17 cellular contexts compared by ENCODE assay signal in genomic region chr1:199301472-199301871, GRCh38.
DNase-seq lines count a peak whose midpoint lies in the region; ATAC-seq, FAIRE-seq and TF ChIP-seq lines count a peak whose summit lies in the region.
"Had no signal": no experiment of that assay in that cellular context is flagged by ENCODE, and none has a peak within 500 bp of the region (broad histone marks: within the 10 kb centered on the region; RNA-seq: fewer than 3 reads in every experiment).

No MANE protein-coding gene starts in this region.

- H3K36me3 Mint-ChIP-seq in activated naive CD8-positive, alpha-beta T cell treated with anti-CD3 and anti-CD28 coated beads, Interleukin-2, amount 50 U/mL, for 24 hours (ENCODE audit: low read depth) = no peaks in the 10 kb centered on the region
- H3K36me3 Mint-ChIP-seq in activated naive CD8-positive, alpha-beta T cell treated with anti-CD3 and anti-CD28 coated beads for 36 hours = no peaks in the 10 kb centered on the region

- intact Hi-C loops in HepG2 (cut with micrococcal nuclease; ENCODE audit: unreplicated experiment) = no loop called here

- H3K9me3 Mint-ChIP-seq in activated naive CD8-positive, alpha-beta T cell treated with anti-CD3 and anti-CD28 coated beads, Interleukin-2, amount 50 U/mL, for 24 hours = peaks cover 3% of the 10 kb centered on the region
- no peaks in the 10 kb centered on the region for H3K9me3 Mint-ChIP-seq in activated naive CD8-positive, alpha-beta T cell treated with anti-CD3 and anti-CD28 coated beads for 36 hours
- H3K9me3 Mint-ChIP-seq: CD4-positive, alpha-beta T cell; HFFc6 had no signal

- TF ChIP-seq EP300 in HepG2 (IDR thresholded peaks at IDR 0.05; ENCODE audit: low read depth in 2 of 2, low read length in 2 of 2) (no peak), HepG2 (CRISPR knock-in tag; IDR thresholded peaks at IDR 0.05; ENCODE audit: borderline replicate concordance) (no peak)

- H3K9me3 ChIP-seq in RWPE2 (ENCODE audit: severe bottlenecking) (no peaks in the 10 kb centered on the region), HepG2 (ENCODE audit: low read length) (no peaks in the 10 kb centered on the region)
- H3K9me3 ChIP-seq: BLaER1 treated with 17β-estradiol and CSF1 and Interleukin-3, amounts not matched to agents 10 nM and 100 nM had no signal

- TF ChIP-seq CTCF in RWPE2 (IDR thresholded peaks at IDR 0.05; ENCODE audit: poor library complexity, severe bottlenecking) (no peak), HepG2 (CRISPR knock-in tag; IDR thresholded peaks at IDR 0.05) (no peak), GM10266 (IDR thresholded peaks at IDR 0.05; ENCODE audit: control insufficient read depth, insufficient read depth, low read depth, missing control alignments) (no peak)

- H3K27ac ChIP-seq in RWPE2 (ENCODE audit: poor library complexity, severe bottlenecking) (peak overlapping the region; percentile 40), HepG2 (ENCODE audit: extremely low read length, insufficient read depth, low read length) (no peak overlapping the region)
- H3K27ac ChIP-seq: BLaER1 treated with 17β-estradiol and CSF1 and Interleukin-3, amounts not matched to agents 10 nM and 100 nM; HL-60; KMS-11 had no signal

- no peaks in the 10 kb centered on the region for H3K79me2 ChIP-seq in HepG2 (ENCODE audit: insufficient read depth, low read length)

- H3K4me1 ChIP-seq in RWPE2 (ENCODE audit: insufficient read depth, poor library complexity, severe bottlenecking) = peaks cover 10% of the 10 kb centered on the region
- H3K4me1 ChIP-seq in HepG2 (ENCODE audit: insufficient read depth, low read length) = no peaks in the 10 kb centered on the region
- H3K4me1 ChIP-seq: BLaER1 treated with 17β-estradiol and CSF1 and Interleukin-3, amounts not matched to agents 10 nM and 100 nM had no signal

- H3K27me3 ChIP-seq in RWPE2 (ENCODE audit: insufficient read depth, poor library complexity, severe bottlenecking) (no peaks in the 10 kb centered on the region), HepG2 (ENCODE audit: control insufficient read depth in 1 of 2, insufficient read depth in 2 of 2, low read length in 2 of 2) (no peaks in the 10 kb centered on the region)
- H3K27me3 ChIP-seq: BLaER1 treated with 17β-estradiol and CSF1 and Interleukin-3, amounts not matched to agents 10 nM and 100 nM had no signal

- no peak overlapping the region for H3K4me3 Mint-ChIP-seq in activated naive CD8-positive, alpha-beta T cell treated with anti-CD3 and anti-CD28 coated beads, Interleukin-2, amount 50 U/mL, for 24 hours
- no peak overlapping the region for H3K4me3 Mint-ChIP-seq in activated naive CD8-positive, alpha-beta T cell treated with anti-CD3 and anti-CD28 coated beads for 36 hours
- H3K4me3 Mint-ChIP-seq: CD4-positive, alpha-beta T cell; HFFc6 had no signal

- H3K27ac Mint-ChIP-seq in activated naive CD8-positive, alpha-beta T cell treated with anti-CD3 and anti-CD28 coated beads, Interleukin-2, amount 50 U/mL, for 24 hours = peak overlapping the region; percentile 77
- H3K27ac Mint-ChIP-seq in activated naive CD8-positive, alpha-beta T cell treated with anti-CD3 and anti-CD28 coated beads for 36 hours = no peak overlapping the region
- H3K27ac Mint-ChIP-seq: CD4-positive, alpha-beta T cell; HFFc6 had no signal

- H3K27me3 Mint-ChIP-seq in activated naive CD8-positive, alpha-beta T cell treated with anti-CD3 and anti-CD28 coated beads, Interleukin-2, amount 50 U/mL, for 24 hours = peaks cover 4% of the 10 kb centered on the region
- peaks cover 13% of the 10 kb centered on the region for H3K27me3 Mint-ChIP-seq in activated naive CD8-positive, alpha-beta T cell treated with anti-CD3 and anti-CD28 coated beads for 36 hours
- H3K27me3 Mint-ChIP-seq: CD4-positive, alpha-beta T cell had no signal

- no peak for TF ChIP-seq POLR2A in HepG2 (IDR thresholded peaks at IDR 0.05; ENCODE audit: insufficient read depth in 1 of 2, low read depth in 2 of 2, low read length in 2 of 2)

- H3K36me3 ChIP-seq in RWPE2 (ENCODE audit: low read depth) (no peaks in the 10 kb centered on the region), HepG2 (replicated peaks in 1 of 2; ENCODE audit: control insufficient read depth in 1 of 2, insufficient read depth in 2 of 2, low read length in 2 of 2) (no peaks in the 10 kb centered on the region)
- H3K36me3 ChIP-seq: BLaER1 treated with 17β-estradiol and CSF1 and Interleukin-3, amounts not matched to agents 10 nM and 100 nM had no signal

- no peak overlapping the region for H3K9ac ChIP-seq in HepG2 (ENCODE audit: insufficient read depth, low read depth, low read length)
- H3K9ac ChIP-seq: BLaER1 treated with 17β-estradiol and CSF1 and Interleukin-3, amounts not matched to agents 10 nM and 100 nM; KMS-11 had no signal

- no peaks in the 10 kb centered on the region for H4K20me1 ChIP-seq in HepG2 (ENCODE audit: insufficient read depth, low read length)
- H4K20me1 ChIP-seq: BLaER1 treated with 17β-estradiol and CSF1 and Interleukin-3, amounts not matched to agents 10 nM and 100 nM had no signal

- no peak for ATAC-seq in activated naive CD8-positive, alpha-beta T cell treated with anti-CD3 and anti-CD28 coated beads, Interleukin-2, amount 50 U/mL, for 24 hours
- ATAC-seq in RWPE2 (ENCODE audit: low read depth) = no peak
- ATAC-seq in HepG2 = no peak
- ATAC-seq in GM19324 (IDR thresholded peaks at IDR 0.05; ENCODE audit: low FRiP score, unreplicated experiment) = no peak

- no TSS peak for BruUV-seq in HepG2 (replicated peaks; lab: Mats Ljungman, UMichigan)

- no peak overlapping the region for H3K4me2 ChIP-seq in HepG2 (ENCODE audit: low read depth, low read length)
- H3K4me2 ChIP-seq: BLaER1 treated with 17β-estradiol and CSF1 and Interleukin-3, amounts not matched to agents 10 nM and 100 nM; KMS-11 had no signal

- TF ChIP-seq RAD21 in HepG2 (CRISPR knock-in tag; IDR thresholded peaks at IDR 0.05) = no peak

- no peak overlapping the region for H3K4me3 ChIP-seq in RWPE2 (ENCODE audit: severe bottlenecking)
- H3K4me3 ChIP-seq in HepG2 (replicated peaks in 1 of 3; ENCODE audit: insufficient read depth in 1 of 3, low read depth in 2 of 3, low read length in 3 of 3) = no peak overlapping the region
- H3K4me3 ChIP-seq: BLaER1 treated with 17β-estradiol and CSF1 and Interleukin-3, amounts not matched to agents 10 nM and 100 nM had no signal

- H2AFZ ChIP-seq in HepG2 (ENCODE audit: low read length) = no peak overlapping the region

- POLR2A ChIA-PET in HepG2 (lab: Yijun Ruan, JAX) = no interaction called here

- peaks cover 35% of the 10 kb centered on the region for H3K4me1 Mint-ChIP-seq in activated naive CD8-positive, alpha-beta T cell treated with anti-CD3 and anti-CD28 coated beads, Interleukin-2, amount 50 U/mL, for 24 hours
- H3K4me1 Mint-ChIP-seq in activated naive CD8-positive, alpha-beta T cell treated with anti-CD3 and anti-CD28 coated beads for 36 hours = peaks cover 21% of the 10 kb centered on the region

- CTCF ChIA-PET in HepG2 (lab: Yijun Ruan, JAX; ENCODE audit: low intra/inter-chr PET ratio, low total read pairs) = no interaction called here

- in situ Hi-C loops in HepG2 (cut with HindIII; ENCODE audit: extremely low pct_ligation_motif_present, low pct_unique_long_range_greater_than_20kb) = no loop called here

- DNase-seq in activated naive CD8-positive, alpha-beta T cell treated with anti-CD3 and anti-CD28 coated beads, Interleukin-2, amount 50 U/mL, for 24 hours = no peak
- DNase-seq in activated naive CD8-positive, alpha-beta T cell treated with anti-CD3 and anti-CD28 coated beads for 36 hours = no peak
- DNase-seq in RWPE2 (ENCODE audit: low spot score) (no peak), HepG2 (ENCODE audit: low spot score) (peak; percentile 6), GM10266 (ENCODE audit: extremely low spot score) (no peak)
- no peak for DNase-seq in stimulated activated CD4-positive, alpha-beta T cell treated with anti-CD3 and anti-CD28 coated beads, Interleukin-12 subunit alpha, Interleukin-12 subunit beta, amount 100 ng/mL, for 4 hours
- DNase-seq: 8988T; ACHN; CD4-positive, alpha-beta T cell; DND-41; GDM1; HCEC 1CT; HFFc6 had no signal

- no peak for FAIRE-seq in HepG2 (lab: Jason Lieb, UNC)

TF ChIP-seq in HepG2, 621 proteins besides CTCF, POLR2A, EP300 and RAD21 (continues in another document):
- TF ChIP-seq MYNN (CRISPR knock-in tag; IDR thresholded peaks at IDR 0.05; ENCODE audit: low read depth) = no peak
- no peak for TF ChIP-seq ZNF558 (CRISPR knock-in tag; IDR thresholded peaks at IDR 0.05; ENCODE audit: borderline replicate concordance)
- no peak for TF ChIP-seq MEIS1 (CRISPR knock-in tag; IDR thresholded peaks at IDR 0.05; ENCODE audit: borderline replicate concordance)
- TF ChIP-seq AHR (CRISPR knock-in tag; IDR thresholded peaks at IDR 0.05) = no peak
- TF ChIP-seq, protein P1, sequence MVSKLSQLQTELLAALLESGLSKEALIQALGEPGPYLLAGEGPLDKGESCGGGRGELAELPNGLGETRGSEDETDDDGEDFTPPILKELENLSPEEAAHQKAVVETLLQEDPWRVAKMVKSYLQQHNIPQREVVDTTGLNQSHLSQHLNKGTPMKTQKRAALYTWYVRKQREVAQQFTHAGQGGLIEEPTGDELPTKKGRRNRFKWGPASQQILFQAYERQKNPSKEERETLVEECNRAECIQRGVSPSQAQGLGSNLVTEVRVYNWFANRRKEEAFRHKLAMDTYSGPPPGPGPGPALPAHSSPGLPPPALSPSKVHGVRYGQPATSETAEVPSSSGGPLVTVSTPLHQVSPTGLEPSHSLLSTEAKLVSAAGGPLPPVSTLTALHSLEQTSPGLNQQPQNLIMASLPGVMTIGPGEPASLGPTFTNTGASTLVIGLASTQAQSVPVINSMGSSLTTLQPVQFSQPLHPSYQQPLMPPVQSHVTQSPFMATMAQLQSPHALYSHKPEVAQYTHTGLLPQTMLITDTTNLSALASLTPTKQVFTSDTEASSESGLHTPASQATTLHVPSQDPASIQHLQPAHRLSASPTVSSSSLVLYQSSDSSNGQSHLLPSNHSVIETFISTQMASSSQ (IDR thresholded peaks at IDR 0.05; ENCODE audit: low read depth) = no peak
- TF ChIP-seq, protein P1 (CRISPR knock-in tag; IDR thresholded peaks at IDR 0.05; ENCODE audit: borderline replicate concordance) = no peak
- TF ChIP-seq GATAD2A (CRISPR knock-in tag; IDR thresholded peaks at IDR 0.05) = no peak
